In the genomic region with DNA sequence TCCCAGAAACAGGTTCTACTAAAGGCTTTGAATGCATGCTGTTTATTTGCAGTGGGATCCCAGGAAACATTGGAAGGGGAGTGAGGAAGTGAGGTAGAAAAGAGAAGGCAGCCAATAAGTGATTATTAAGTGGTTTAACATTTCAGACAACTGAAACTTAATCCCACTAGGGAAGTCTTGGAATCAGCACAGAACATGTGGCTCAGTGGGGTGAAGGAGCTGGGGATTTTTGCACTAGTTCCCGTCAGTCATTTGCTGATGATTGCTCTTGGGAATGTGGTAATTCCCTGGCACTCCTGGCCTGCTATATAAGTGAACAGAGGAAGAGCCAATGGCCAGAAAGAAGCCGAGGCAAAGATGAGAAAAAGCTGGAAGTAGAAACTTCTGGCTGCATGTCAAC, we compare ENCODE assay signal across 27 cellular contexts.
DNase-seq lines count a peak whose midpoint lies in the region; ATAC-seq and TF ChIP-seq lines count a peak whose summit lies in the region.
"Had no signal": no experiment of that assay in that cellular context is flagged by ENCODE, and none has a peak within 500 bp of the region (broad histone marks: within the 10 kb centered on the region; RNA-seq: fewer than 3 reads in every experiment).

No MANE protein-coding gene starts in this region.

- no peak overlapping the region for H3K27ac ChIP-seq in heart right ventricle
- no peak overlapping the region for H3K27ac ChIP-seq in CD8-positive, alpha-beta memory T cell (ENCODE audit: low read depth, low read length)
- H3K27ac ChIP-seq: epithelial cell of prostate, right lobe of liver had no signal

- no peaks in the 10 kb centered on the region for H3K4me1 ChIP-seq in heart right ventricle
- H3K4me1 ChIP-seq in CD8-positive, alpha-beta memory T cell (ENCODE audit: insufficient read depth, low read length) = no peaks in the 10 kb centered on the region
- H3K4me1 ChIP-seq: BE2C, right lobe of liver had no signal

- H3K4me3 Mint-ChIP-seq in nephron = peak overlapping the region in 1 of 3 experiments; percentile 24
- peak overlapping the region; percentile 2 for H3K4me3 Mint-ChIP-seq in type B pancreatic cell
- no peak overlapping the region for H3K4me3 Mint-ChIP-seq in CD8-positive, alpha-beta memory T cell
- H3K4me3 Mint-ChIP-seq: activated CD4-positive, alpha-beta memory T cell treated with anti-CD3 and anti-CD28 coated beads, Interleukin-2, amount 10 ng/mL, durations not matched to agents 7 days and 5 days; activated naive CD4-positive, alpha-beta T cell treated with anti-CD3 and anti-CD28 coated beads, Interleukin-2, amount 10 ng/mL, durations not matched to agents 7 days and 5 days; HFFc6; naive thymus-derived CD8-positive, alpha-beta T cell; stimulated activated effector memory CD8-positive, alpha-beta T cell treated with anti-CD3 and anti-CD28 coated beads, Interleukin-12 subunit alpha, Interleukin-12 subunit beta, amount 100 ng/mL, for 72 hours had no signal

- no peaks in the 10 kb centered on the region for H3K27me3 ChIP-seq in heart right ventricle
- no peaks in the 10 kb centered on the region for H3K27me3 ChIP-seq in CD8-positive, alpha-beta memory T cell (ENCODE audit: insufficient read depth, low read length, poor library complexity, severe bottlenecking)
- H3K27me3 ChIP-seq: BE2C, right lobe of liver had no signal

- TF ChIP-seq CTCF in heart right ventricle (IDR thresholded peaks at IDR 0.05) (no peak), epithelial cell of esophagus (IDR thresholded peaks at IDR 0.05; ENCODE audit: insufficient read depth, low read depth, low read length, missing control alignments) (no peak), nephron (IDR thresholded peaks at IDR 0.05; ENCODE audit: unreplicated experiment in 3 of 3) (no peak), type B pancreatic cell (conservative IDR thresholded peaks at IDR 0.05) (no peak)

- no peaks in the 10 kb centered on the region for H3K9me3 Mint-ChIP-seq in nephron
- no peaks in the 10 kb centered on the region for H3K9me3 Mint-ChIP-seq in type B pancreatic cell
- peaks cover 2 to 29% (median 4%) of the 10 kb centered on the region in 5 donors for H3K9me3 Mint-ChIP-seq in CD8-positive, alpha-beta memory T cell

- no peaks in the 10 kb centered on the region for H3K36me3 Mint-ChIP-seq in nephron (ENCODE audit: low read depth)
- H3K36me3 Mint-ChIP-seq in type B pancreatic cell = no peaks in the 10 kb centered on the region
- no peaks in the 10 kb centered on the region for H3K36me3 Mint-ChIP-seq in CD8-positive, alpha-beta memory T cell
- H3K36me3 Mint-ChIP-seq: activated naive CD4-positive, alpha-beta T cell treated with anti-CD3 and anti-CD28 coated beads, Interleukin-2, amount 10 ng/mL, durations not matched to agents 7 days and 5 days; naive thymus-derived CD8-positive, alpha-beta T cell; stimulated activated effector memory CD8-positive, alpha-beta T cell treated with anti-CD3 and anti-CD28 coated beads, Interleukin-12 subunit alpha, Interleukin-12 subunit beta, amount 100 ng/mL, for 72 hours had no signal

- H3K36me3 ChIP-seq in heart right ventricle = no peaks in the 10 kb centered on the region
- no peaks in the 10 kb centered on the region for H3K36me3 ChIP-seq in CD8-positive, alpha-beta memory T cell (ENCODE audit: insufficient read depth, low read length)
- H3K36me3 ChIP-seq: BE2C, right lobe of liver had no signal

- POLR2A ChIA-PET in CD8-positive, alpha-beta memory T cell (lab: Charles Lee) = no interaction called here

- H3K4me1 Mint-ChIP-seq in nephron (peaks cover 26% of the 10 kb centered on the region), type B pancreatic cell (ENCODE audit: unreplicated experiment) (peaks cover 14% of the 10 kb centered on the region)
- no peaks in the 10 kb centered on the region for H3K4me1 Mint-ChIP-seq in CD8-positive, alpha-beta memory T cell
- H3K4me1 Mint-ChIP-seq: activated CD4-positive, alpha-beta memory T cell treated with anti-CD3 and anti-CD28 coated beads, Interleukin-2, amount 10 ng/mL, durations not matched to agents 7 days and 5 days; activated naive CD4-positive, alpha-beta T cell treated with anti-CD3 and anti-CD28 coated beads, Interleukin-2, amount 10 ng/mL, durations not matched to agents 7 days and 5 days; naive thymus-derived CD8-positive, alpha-beta T cell; stimulated activated effector memory CD8-positive, alpha-beta T cell treated with anti-CD3 and anti-CD28 coated beads, Interleukin-12 subunit alpha, Interleukin-12 subunit beta, amount 100 ng/mL, for 72 hours had no signal

- H3K4me3 ChIP-seq in heart right ventricle = no peak overlapping the region
- no peak overlapping the region for H3K4me3 ChIP-seq in epithelial cell of esophagus (ENCODE audit: low read length)
- H3K4me3 ChIP-seq in CD8-positive, alpha-beta memory T cell (ENCODE audit: low read length) = no peak overlapping the region
- H3K4me3 ChIP-seq: right lobe of liver had no signal

- H3K27me3 Mint-ChIP-seq in nephron (ENCODE audit: low read depth) (no peaks in the 10 kb centered on the region), type B pancreatic cell (no peaks in the 10 kb centered on the region)
- H3K27me3 Mint-ChIP-seq in CD8-positive, alpha-beta memory T cell = no peaks in the 10 kb centered on the region
- H3K27me3 Mint-ChIP-seq: activated CD4-positive, alpha-beta memory T cell treated with anti-CD3 and anti-CD28 coated beads, Interleukin-2, amount 10 ng/mL, durations not matched to agents 7 days and 5 days; activated naive CD4-positive, alpha-beta T cell treated with anti-CD3 and anti-CD28 coated beads, Interleukin-2, amount 10 ng/mL, durations not matched to agents 7 days and 5 days; naive thymus-derived CD8-positive, alpha-beta T cell had no signal

- DNase-seq in heart right ventricle = peak in 1 of 2 donors; percentile 16
- no peak for DNase-seq in Right ventricle myocardium inferior (ENCODE audit: missing footprints)
- DNase-seq in epithelial cell of esophagus (ENCODE audit: low read depth) = peak; percentile 3
- no peak for DNase-seq in type B pancreatic cell (ENCODE audit: extremely low spot score, unreplicated experiment)
- DNase-seq in HCEC 1CT = no peak
- no peak for DNase-seq in CD8-positive, alpha-beta memory T cell
- DNase-seq: ACHN; activated CD4-positive, alpha-beta memory T cell treated with anti-CD3 and anti-CD28 coated beads, Interleukin-2, amount 10 ng/mL, durations not matched to agents 7 days and 5 days; activated CD4-positive, CD25-positive, alpha-beta regulatory T cell treated with anti-CD3 and anti-CD28 coated beads, Interleukin-2, amount 50 U/mL, for 72 hours; activated CD8-positive, alpha-beta memory T cell treated with anti-CD3 and anti-CD28 coated beads, Interleukin-2, amount 50 U/mL, for 48 hours; activated naive CD4-positive, alpha-beta T cell treated with anti-CD3 and anti-CD28 coated beads, Interleukin-2, amount 10 ng/mL, durations not matched to agents 7 days and 5 days; BE2C; DND-41; HFFc6; Karpas-422; midbrain; MV-4-11; naive thymus-derived CD8-positive, alpha-beta T cell; NCI-H526; right lobe of liver; stimulated activated CD4-positive, alpha-beta T cell treated with anti-CD3 and anti-CD28 coated beads, Interleukin-4, amount 100 ng/mL, for 24 hours; substantia nigra had no signal

- H3K9me3 ChIP-seq in heart right ventricle = no peaks in the 10 kb centered on the region
- no peaks in the 10 kb centered on the region for H3K9me3 ChIP-seq in CD8-positive, alpha-beta memory T cell (ENCODE audit: low read length)
- H3K9me3 ChIP-seq: BE2C, right lobe of liver had no signal

- intact Hi-C loops in heart right ventricle (cut with DNase I) (no loop called here), Right ventricle myocardium inferior (cut with DNase I) (no loop called here)

- ATAC-seq in heart right ventricle (peak in 6 of 8 donors; percentile 39 to 78 (median 66)), Right ventricle myocardium inferior (no peak), GM19467 (IDR thresholded peaks at IDR 0.05; ENCODE audit: unreplicated experiment) (no peak)
- ATAC-seq: HepG2; naive thymus-derived CD8-positive, alpha-beta T cell; right lobe of liver; stimulated activated effector memory CD8-positive, alpha-beta T cell treated with anti-CD3 and anti-CD28 coated beads, Interleukin-12 subunit alpha, Interleukin-12 subunit beta, amount 100 ng/mL, for 72 hours had no signal

- H3K27ac Mint-ChIP-seq in nephron (peak overlapping the region; percentile 30 to 49 (median 43)), type B pancreatic cell (no peak overlapping the region)
- no peak overlapping the region for H3K27ac Mint-ChIP-seq in CD8-positive, alpha-beta memory T cell
- H3K27ac Mint-ChIP-seq: activated CD4-positive, alpha-beta memory T cell treated with anti-CD3 and anti-CD28 coated beads, Interleukin-2, amount 10 ng/mL, durations not matched to agents 7 days and 5 days; activated naive CD4-positive, alpha-beta T cell treated with anti-CD3 and anti-CD28 coated beads, Interleukin-2, amount 10 ng/mL, durations not matched to agents 7 days and 5 days; HFFc6; naive thymus-derived CD8-positive, alpha-beta T cell; stimulated activated effector memory CD8-positive, alpha-beta T cell treated with anti-CD3 and anti-CD28 coated beads, Interleukin-12 subunit alpha, Interleukin-12 subunit beta, amount 100 ng/mL, for 72 hours had no signal

- CTCF ChIA-PET in CD8-positive, alpha-beta memory T cell (lab: Charles Lee) = no interaction called here

- WGBS in heart right ventricle, 2 donors = 27 to 51% methylated on average over 2 of the region's 2 CpGs

Comparison
In these comparisons a context has a peak if more than half of its experiments do, and no peak if none do; other contexts are left out.
1. ATAC-seq: peak in heart right ventricle (6 of 8); none in Right ventricle myocardium inferior (single experiment) and GM19467 (single experiment).
2. H3K27ac Mint-ChIP-seq: peak in nephron (3 of 3); none in type B pancreatic cell (single experiment) and CD8-positive, alpha-beta memory T cell (0 of 8).